18 cellular contexts compared by ENCODE assay signal in genomic region chr20:16399801-16400200, GRCh38.
DNase-seq lines count a peak whose midpoint lies in the region; ATAC-seq and TF ChIP-seq lines count a peak whose summit lies in the region.
"Had no signal": no experiment of that assay in that cellular context is flagged by ENCODE, and none has a peak within 500 bp of the region (broad histone marks: within the 10 kb centered on the region; RNA-seq: fewer than 3 reads in every experiment).

No MANE protein-coding gene starts in this region.

- TF ChIP-seq EP300 in esophagus muscularis mucosa (IDR thresholded peaks at IDR 0.05), result no peak

- ATAC-seq in gastrocnemius medialis, result no peak
- no peak for ATAC-seq in left cardiac atrium
- no peak for ATAC-seq in GM19023 (IDR thresholded peaks at IDR 0.05; ENCODE audit: unreplicated experiment)
- ATAC-seq: CD8-positive, alpha-beta T cell; GM12878 had no signal

- H3K27me3 ChIP-seq in BLaER1 treated with 17β-estradiol and CSF1 and Interleukin-3, amounts not matched to agents 10 nM and 100 nM, result no peaks in the 10 kb centered on the region
- H3K27me3 ChIP-seq in esophagus muscularis mucosa, result no peaks in the 10 kb centered on the region
- H3K27me3 ChIP-seq in gastrocnemius medialis, result no peaks in the 10 kb centered on the region
- no peaks in the 10 kb centered on the region for H3K27me3 ChIP-seq in thyroid gland
- H3K27me3 ChIP-seq: BE2C had no signal

- H3K4me1 ChIP-seq in BLaER1 treated with 17β-estradiol and CSF1 and Interleukin-3, amounts not matched to agents 10 nM and 100 nM, result peaks cover 14 to 51% (median 37%) of the 10 kb centered on the region in 10 experiments
- H3K4me1 ChIP-seq in esophagus muscularis mucosa (peaks cover 13 to 17% (median 14%) of the 10 kb centered on the region in 4 donors), gastrocnemius medialis (peaks cover 35 to 38% of the 10 kb centered on the region in 2 donors), thyroid gland (peaks cover 7% of the 10 kb centered on the region in 2 donors)
- H3K4me1 ChIP-seq: BE2C, Caco-2 had no signal

- intact Hi-C loops in esophagus muscularis mucosa (cut with DNase I) (no loop called here), gastrocnemius medialis (cut with DNase I; ENCODE audit: low total_unique reads) (no loop called here), thyroid gland (cut with DNase I) (no loop called here), left cardiac atrium (cut with DNase I) (no loop called here)

- peak overlapping the region in 8 of 11 experiments; percentile 63 to 89 (median 71); a peak in 14 of 22 replicates for H3K4me2 ChIP-seq in BLaER1 treated with 17β-estradiol and CSF1 and Interleukin-3, amounts not matched to agents 10 nM and 100 nM

- H4K20me1 ChIP-seq in BLaER1 treated with 17β-estradiol and CSF1 and Interleukin-3, amounts not matched to agents 10 nM and 100 nM, result no peaks in the 10 kb centered on the region

- peak overlapping the region in 2 of 11 experiments; percentile 0 to 58; a peak in 1 of 22 replicates for H3K27ac ChIP-seq in BLaER1 treated with 17β-estradiol and CSF1 and Interleukin-3, amounts not matched to agents 10 nM and 100 nM
- H3K27ac ChIP-seq in esophagus muscularis mucosa (replicated peaks in 1 of 4) (no peak overlapping the region), gastrocnemius medialis (peak overlapping the region; percentile 9 to 50 (median 45)), thyroid gland (no peak overlapping the region)

- in situ Hi-C loops in gastrocnemius medialis (cut with MboI; ENCODE audit: low sequenced_read_pairs in 4 of 4), result no loop called here

- DNase-seq in esophagus muscularis mucosa (ENCODE audit: extremely low spot score) (peak; percentile 60), gastrocnemius medialis (no peak), thyroid gland (peak; percentile 50 to 54), left cardiac atrium (no peak), GF-D8 (lab: John Stamatoyannopoulos, UW) (no peak), NCI-H2196 (lab: John Stamatoyannopoulos, UW; ENCODE audit: unreplicated experiment) (no peak)
- DNase-seq: 8988T; ACHN; BE2C; C1 segment of cervical spinal cord; Caco-2; Calu3; CD4-positive, alpha-beta T cell; CD8-positive, alpha-beta T cell; DMS79 treated with DMSO at 0.1 percent for 48 hours had no signal

- peaks cover 31 to 79% (median 42%) of the 10 kb centered on the region in 11 experiments for H3K36me3 ChIP-seq in BLaER1 treated with 17β-estradiol and CSF1 and Interleukin-3, amounts not matched to agents 10 nM and 100 nM
- H3K36me3 ChIP-seq in esophagus muscularis mucosa, result peaks cover 7 to 34% (median 16%) of the 10 kb centered on the region in 4 donors
- peaks cover 0 to 4% of the 10 kb centered on the region in 2 donors for H3K36me3 ChIP-seq in gastrocnemius medialis
- H3K36me3 ChIP-seq in thyroid gland, result no peaks in the 10 kb centered on the region
- H3K36me3 ChIP-seq: BE2C had no signal

- TF ChIP-seq CTCF in esophagus muscularis mucosa (IDR thresholded peaks at IDR 0.05) (no peak), gastrocnemius medialis (IDR thresholded peaks at IDR 0.05 in 4 of 5, conservative IDR thresholded peaks at IDR 0.05 in 1 of 5) (no peak), thyroid gland (IDR thresholded peaks at IDR 0.05) (no peak)

- peaks cover 0 to 36% (median 12%) of the 10 kb centered on the region in 11 experiments; a peak in 15 of 22 replicates for H3K9me3 ChIP-seq in BLaER1 treated with 17β-estradiol and CSF1 and Interleukin-3, amounts not matched to agents 10 nM and 100 nM (replicated peaks in 1 of 11)
- H3K9me3 ChIP-seq in esophagus muscularis mucosa (no peaks in the 10 kb centered on the region), gastrocnemius medialis (no peaks in the 10 kb centered on the region), thyroid gland (no peaks in the 10 kb centered on the region)
- H3K9me3 ChIP-seq: BE2C, Caco-2 had no signal

- no peak overlapping the region for H3K4me3 ChIP-seq in BLaER1 treated with 17β-estradiol and CSF1 and Interleukin-3, amounts not matched to agents 10 nM and 100 nM
- no peak overlapping the region for H3K4me3 ChIP-seq in esophagus muscularis mucosa
- H3K4me3 ChIP-seq in gastrocnemius medialis, result no peak overlapping the region
- no peak overlapping the region for H3K4me3 ChIP-seq in thyroid gland (replicated peaks in 1 of 3)
- H3K4me3 ChIP-seq: GM12878 had no signal

- no peak overlapping the region for H3K9ac ChIP-seq in BLaER1 treated with 17β-estradiol and CSF1 and Interleukin-3, amounts not matched to agents 10 nM and 100 nM

- TF ChIP-seq POLR2A in esophagus muscularis mucosa (IDR thresholded peaks at IDR 0.05; ENCODE audit: low read depth) (no peak), gastrocnemius medialis (IDR thresholded peaks at IDR 0.05) (no peak), thyroid gland (IDR thresholded peaks at IDR 0.05) (no peak)

Comparison
In these comparisons a context has a peak if more than half of its experiments do, and no peak if none do; other contexts are left out.
1. H3K27ac ChIP-seq: peak in gastrocnemius medialis (4 of 4); none in esophagus muscularis mucosa (0 of 4) and thyroid gland (0 of 3).
2. DNase-seq: peak in esophagus muscularis mucosa (single experiment) and thyroid gland (2 of 2); none in gastrocnemius medialis (0 of 2), left cardiac atrium (single experiment), GF-D8 (single experiment) and NCI-H2196 (single experiment).